Comparison of ENCODE assay signal across 21 cellular contexts in genomic region chr20:2795451-2795850, GRCh38. TPM values are rescaled to one million over a fixed set of nuclear protein-coding genes. Genes with fewer than 3 reads are reported as not detected.
DNase-seq lines count a peak whose midpoint lies in the region; ATAC-seq, FAIRE-seq and TF ChIP-seq lines count a peak whose summit lies in the region.
"Had no signal": no experiment of that assay in that cellular context is flagged by ENCODE, and none has a peak within 500 bp of the region (broad histone marks: within the 10 kb centered on the region; RNA-seq: fewer than 3 reads in every experiment).

No MANE protein-coding gene starts in this region.

- intact Hi-C loops in K562 (cut with micrococcal nuclease): no loop called here

- H3K36me3 ChIP-seq in K562 (ENCODE audit: control insufficient read depth, insufficient read depth, low read length): no peaks in the 10 kb centered on the region

- no peak for FAIRE-seq in K562 (lab: Jason Lieb, UNC)
- FAIRE-seq: D721Med had no signal

- ATAC-seq in K562: peak; percentile 74
- ATAC-seq: CD8-positive, alpha-beta T cell had no signal

- 0% methylated on average over 20 of the region's 24 CpGs for WGBS in K562 (ENCODE audit: insufficient coverage, low coverage, missing lambda C conversion rate)

- TF ChIP-seq POLR2A in K562 (conservative IDR thresholded peaks at IDR 0.05): no peak

- H3K27ac ChIP-seq in K562 (ENCODE audit: extremely low read depth, low read depth, low read length): no peak overlapping the region
- H3K27ac ChIP-seq: BLaER1 treated with 17β-estradiol and CSF1 and Interleukin-3, amounts not matched to agents 10 nM and 100 nM; HL-60 had no signal

- no peak overlapping the region for H3K4me3 ChIP-seq in K562
- H3K4me3 ChIP-seq: BLaER1 treated with 17β-estradiol and CSF1 and Interleukin-3, amounts not matched to agents 10 nM and 100 nM had no signal

- BruUV-seq in K562 (replicated peaks; lab: Mats Ljungman, UMichigan): no TSS peak

- peaks cover 2 to 25% of the 10 kb centered on the region in 2 experiments; a peak in 4 of 5 replicates for H3K4me1 ChIP-seq in K562 (replicated peaks in 1 of 2; ENCODE audit: control insufficient read depth in 2 of 2, insufficient read depth in 2 of 2, low read length in 2 of 2)

- no peaks in the 10 kb centered on the region for H3K9me1 ChIP-seq in K562 (ENCODE audit: control insufficient read depth, insufficient read depth, low read length)

- TF ChIP-seq CTCF in K562 (IDR thresholded peaks at IDR 0.05 in 2 of 3, conservative IDR thresholded peaks at IDR 0.05 in 1 of 3; ENCODE audit: insufficient read depth in 2 of 3, low read depth in 1 of 3, low read length in 3 of 3): no peak

- DNase-seq in AG20443 (ENCODE audit: low spot score) (peak; percentile 5), HuH-7 (ENCODE audit: low spot score) (peak; percentile 7), K562 (ENCODE audit: extremely low read depth in 1 of 4, low spot score in 3 of 4) (peak in 3 of 4 experiments; percentile 29 to 48 (median 45)), NOMO-1 (lab: John Stamatoyannopoulos, UW; ENCODE audit: unreplicated experiment in 2 of 2) (no peak), cerebellum (ENCODE audit: low spot score) (no peak)
- DNase-seq in activated effector memory CD4-positive, alpha-beta T cell treated with Interleukin-2 at 50 U/mL for 16 hours: no peak
- DNase-seq: CD8-positive, alpha-beta T cell; DMS79 treated with DMSO at 0.1 percent for 48 hours; HCEC 1CT; KBM-7; NCI-H1105 treated with DMSO at 0.1 percent for 48 hours; NCI-H1694; NCI-H2081 treated with DMSO at 0.1 percent for 48 hours; Right ventricle myocardium superior; SW 1271 had no signal

- no peak for TF ChIP-seq EP300 in K562 (IDR thresholded peaks at IDR 0.05; ENCODE audit: low read length)

- peak overlapping the region; percentile 14; the same call in 1 of the 2 replicates for H3K4me2 ChIP-seq in K562 (ENCODE audit: insufficient read depth, low read length)

- H4K20me1 ChIP-seq in K562 (replicated peaks; ENCODE audit: control insufficient read depth, insufficient read depth, low read length): peaks cover 12% of the 10 kb centered on the region; the same call in 1 of the 2 replicates

- H2AFZ ChIP-seq in K562 (ENCODE audit: low read depth, low read length): no peak overlapping the region

- in situ Hi-C loops in K562 (cut with MboI): no loop called here

- H3K79me2 ChIP-seq in K562 (ENCODE audit: control insufficient read depth, insufficient read depth, low read length): no peaks in the 10 kb centered on the region

- TF ChIP-seq RAD21 in K562 (CRISPR knock-in tag; conservative IDR thresholded peaks at IDR 0.05 in 1 of 2, IDR thresholded peaks at IDR 0.05 in 1 of 2): no peak

- H3K9me3 ChIP-seq in K562 (replicated peaks; ENCODE audit: control insufficient read depth, insufficient read depth, low read depth, low read length): no peaks in the 10 kb centered on the region
- H3K9me3 ChIP-seq: BLaER1 treated with 17β-estradiol and CSF1 and Interleukin-3, amounts not matched to agents 10 nM and 100 nM had no signal

- POLR2A ChIA-PET in K562 (lab: Yijun Ruan, JAX): no interaction called here

- peak overlapping the region in 1 of 2 experiments; percentile 45; a peak in 1 of 4 replicates for H3K9ac ChIP-seq in K562 (ENCODE audit: insufficient read depth in 1 of 2, low read depth in 2 of 2, low read length in 2 of 2)

- H3K27me3 ChIP-seq in K562 (ENCODE audit: control insufficient read depth in 2 of 2, insufficient read depth in 2 of 2, low read length in 2 of 2): peaks cover 15 to 60% of the 10 kb centered on the region in 2 experiments; a peak in 4 of 5 replicates
- H3K27me3 ChIP-seq: BLaER1 treated with 17β-estradiol and CSF1 and Interleukin-3, amounts not matched to agents 10 nM and 100 nM had no signal

- CTCF ChIA-PET in K562 (lab: Yijun Ruan, JAX; ENCODE audit: low intra/inter-chr PET ratio): no interaction called here

RNA-seq across cellular contexts. Expression of gene CPXM1, which starts 5.0 kb away (rescaled TPM):
- total RNA-seq in K562 (2011; cell fraction: chromatin; rRNA removed; ENCODE audit: low replicate concordance): 4.1 and 15.4 TPM in 2 replicates
- total RNA-seq in K562 (2011; cell fraction: nucleolus; rRNA removed): 6.3 and 13.0 TPM in 2 replicates
- 5.3 and 5.7 TPM in 2 replicates for total RNA-seq in K562 (2011; cell fraction: nucleoplasm; rRNA removed)
- total RNA-seq in K562 (2014; rRNA removed) (0.32 and 0.41 TPM in 2 replicates), K562 (2014; rRNA removed; fragmentation: Illumina TruSeq; extraction: Trizol) (0.07 and 0.13 TPM in 2 replicates), K562 (2015; rRNA removed; fragmentation: Illumina TruSeq; extraction: Trizol) (0.04 TPM in 1 of 2 replicates, not detected in the other), K562 (2021) (0.47 and 0.49 TPM in 2 replicates), cerebellum (19.9 TPM)
- polyA plus RNA-seq in K562 (2011; rRNA removed) (1.1 and 4.5 TPM in 2 replicates), K562 (2014; fragmentation: Illumina TruSeq; extraction: Trizol) (0.45 and 0.50 TPM in 2 replicates), K562 (2014; fragmentation: Nextera tagmentation; extraction: Ambion mirVana) (not detected), K562 (2014; rRNA removed) (0.28 and 0.37 TPM in 2 replicates)
- 3.0 and 3.8 TPM in 2 replicates for polyA plus RNA-seq in K562 (2011; cell fraction: cytosol; rRNA removed)
- polyA plus RNA-seq in K562 (2011; cell fraction: nucleus; rRNA removed): 13.5 and 29.6 TPM in 2 replicates
- polyA plus RNA-seq in K562 (2012): 0.18 and 0.86 TPM in 2 replicates
- polyA minus RNA-seq in K562 (2011; rRNA and poly(A)+ RNA removed): 0.67 and 1.1 TPM in 2 replicates
- polyA minus RNA-seq in K562 (2011; cell fraction: cytosol; rRNA and poly(A)+ RNA removed): 0.55 and 0.86 TPM in 2 replicates
- polyA minus RNA-seq in K562 (2011; cell fraction: nucleus; rRNA and poly(A)+ RNA removed): 1.1 and 3.6 TPM in 2 replicates
- total RNA-seq: HT1080, NCI-H460 had no signal

RNA-seq across cellular contexts. Expression of gene C20orf141, which starts 19.3 kb away (rescaled TPM):
- not detected in 2 replicates for total RNA-seq in K562 (2011; cell fraction: chromatin; rRNA removed; ENCODE audit: low replicate concordance)
- total RNA-seq in K562 (2011; cell fraction: nucleolus; rRNA removed): not detected in 2 replicates
- not detected in 2 replicates for total RNA-seq in K562 (2011; cell fraction: nucleoplasm; rRNA removed)
- not detected in 2 replicates for total RNA-seq in K562 (2014; rRNA removed)
- not detected in 2 replicates for total RNA-seq in K562 (2014; rRNA removed; fragmentation: Illumina TruSeq; extraction: Trizol)
- total RNA-seq in K562 (2015; rRNA removed; fragmentation: Illumina TruSeq; extraction: Trizol): not detected in 2 replicates
- not detected in 2 replicates for total RNA-seq in K562 (2021)
- polyA plus RNA-seq in K562 (2011; rRNA removed): not detected in 2 replicates
- polyA plus RNA-seq in K562 (2011; cell fraction: cytosol; rRNA removed): 0.13 TPM in 1 of 2 replicates, not detected in the other
- not detected in 2 replicates for polyA plus RNA-seq in K562 (2011; cell fraction: nucleus; rRNA removed)
- not detected in 2 replicates for polyA plus RNA-seq in K562 (2012)
- polyA plus RNA-seq in K562 (2014; fragmentation: Illumina TruSeq; extraction: Trizol): not detected in 2 replicates
- not detected for polyA plus RNA-seq in K562 (2014; fragmentation: Nextera tagmentation; extraction: Ambion mirVana)
- not detected in 2 replicates for polyA plus RNA-seq in K562 (2014; rRNA removed)
- not detected in 2 replicates for polyA minus RNA-seq in K562 (2011; rRNA and poly(A)+ RNA removed)
- polyA minus RNA-seq in K562 (2011; cell fraction: cytosol; rRNA and poly(A)+ RNA removed): not detected in 2 replicates
- not detected in 2 replicates for polyA minus RNA-seq in K562 (2011; cell fraction: nucleus; rRNA and poly(A)+ RNA removed)
- total RNA-seq in cerebellum: not detected
- total RNA-seq: A673; CD8-positive, alpha-beta T cell; NCI-H460; Right ventricle myocardium superior had no signal

RNA-seq across cellular contexts. Expression of gene TMEM239, which starts 20.7 kb away (rescaled TPM):
- total RNA-seq in K562 (2011; cell fraction: chromatin; rRNA removed; ENCODE audit: low replicate concordance): 0.21 TPM in 1 of 2 replicates, not detected in the other
- total RNA-seq in K562 (2011; cell fraction: nucleolus; rRNA removed): not detected in 2 replicates
- not detected in 2 replicates for total RNA-seq in K562 (2011; cell fraction: nucleoplasm; rRNA removed)
- total RNA-seq in K562 (2014; rRNA removed) (not detected in 2 replicates), K562 (2014; rRNA removed; fragmentation: Illumina TruSeq; extraction: Trizol) (not detected in 2 replicates), K562 (2015; rRNA removed; fragmentation: Illumina TruSeq; extraction: Trizol) (not detected in 2 replicates), K562 (2021) (not detected in 2 replicates), cerebellum (not detected)
- polyA plus RNA-seq in K562 (2011; rRNA removed) (not detected in 2 replicates), K562 (2014; fragmentation: Illumina TruSeq; extraction: Trizol) (not detected in 2 replicates), K562 (2014; fragmentation: Nextera tagmentation; extraction: Ambion mirVana) (not detected), K562 (2014; rRNA removed) (not detected in 2 replicates)
- polyA plus RNA-seq in K562 (2011; cell fraction: cytosol; rRNA removed): not detected in 2 replicates
- polyA plus RNA-seq in K562 (2011; cell fraction: nucleus; rRNA removed): not detected in 2 replicates
- not detected in 2 replicates for polyA plus RNA-seq in K562 (2012)
- not detected in 2 replicates for polyA minus RNA-seq in K562 (2011; rRNA and poly(A)+ RNA removed)
- polyA minus RNA-seq in K562 (2011; cell fraction: cytosol; rRNA and poly(A)+ RNA removed): not detected in 2 replicates
- not detected in 2 replicates for polyA minus RNA-seq in K562 (2011; cell fraction: nucleus; rRNA and poly(A)+ RNA removed)
- total RNA-seq: A673; CD8-positive, alpha-beta T cell; HT1080; NCI-H460; Right ventricle myocardium superior had no signal

RNA-seq across cellular contexts. Expression of gene PCED1A, which starts 45.0 kb away (rescaled TPM):
- total RNA-seq in K562 (2011; cell fraction: chromatin; rRNA removed; ENCODE audit: low replicate concordance): 10.2 and 20.9 TPM in 2 replicates
- 24.3 and 24.6 TPM in 2 replicates for total RNA-seq in K562 (2011; cell fraction: nucleolus; rRNA removed)
- total RNA-seq in K562 (2011; cell fraction: nucleoplasm; rRNA removed): 14.3 and 20.0 TPM in 2 replicates
- 6.2 and 6.4 TPM in 2 replicates for total RNA-seq in K562 (2014; rRNA removed)
- total RNA-seq in K562 (2014; rRNA removed; fragmentation: Illumina TruSeq; extraction: Trizol): 1.5 and 2.0 TPM in 2 replicates
- 2.4 and 2.9 TPM in 2 replicates for total RNA-seq in K562 (2015; rRNA removed; fragmentation: Illumina TruSeq; extraction: Trizol)
- 8.9 and 9.4 TPM in 2 replicates for total RNA-seq in K562 (2021)
- 7.4 and 20.2 TPM in 2 replicates for polyA plus RNA-seq in K562 (2011; rRNA removed)
- 12.4 and 18.8 TPM in 2 replicates for polyA plus RNA-seq in K562 (2011; cell fraction: cytosol; rRNA removed)
- 117 and 147 TPM in 2 replicates for polyA plus RNA-seq in K562 (2011; cell fraction: nucleus; rRNA removed)
- 8.6 and 18.7 TPM in 2 replicates for polyA plus RNA-seq in K562 (2012)
- 4.3 and 5.9 TPM in 2 replicates for polyA plus RNA-seq in K562 (2014; fragmentation: Illumina TruSeq; extraction: Trizol)
- polyA plus RNA-seq in K562 (2014; fragmentation: Nextera tagmentation; extraction: Ambion mirVana): 1 to 10 TPM; 1.6 to 3.2 TPM
- polyA plus RNA-seq in K562 (2014; rRNA removed): 11.5 and 12.5 TPM in 2 replicates
- 0.60 and 1.3 TPM in 2 replicates for polyA minus RNA-seq in K562 (2011; rRNA and poly(A)+ RNA removed)
- polyA minus RNA-seq in K562 (2011; cell fraction: cytosol; rRNA and poly(A)+ RNA removed): 2.9 and 10.5 TPM in 2 replicates
- polyA minus RNA-seq in K562 (2011; cell fraction: nucleus; rRNA and poly(A)+ RNA removed): 17.8 and 20.9 TPM in 2 replicates
- 20.0 TPM for total RNA-seq in cerebellum

RNA-seq across cellular contexts. Expression of gene VPS16, which starts 45.1 kb away (rescaled TPM):
- total RNA-seq in K562 (2011; cell fraction: chromatin; rRNA removed; ENCODE audit: low replicate concordance): 27.2 and 64.0 TPM in 2 replicates
- total RNA-seq in K562 (2011; cell fraction: nucleolus; rRNA removed): 34.3 and 43.7 TPM in 2 replicates
- total RNA-seq in K562 (2011; cell fraction: nucleoplasm; rRNA removed): 23.7 and 26.5 TPM in 2 replicates
- total RNA-seq in K562 (2014; rRNA removed) (16.7 and 18.7 TPM in 2 replicates), K562 (2014; rRNA removed; fragmentation: Illumina TruSeq; extraction: Trizol) (7.0 and 11.3 TPM in 2 replicates), K562 (2015; rRNA removed; fragmentation: Illumina TruSeq; extraction: Trizol) (13.8 and 15.3 TPM in 2 replicates), K562 (2021) (22.4 and 24.7 TPM in 2 replicates), cerebellum (32.6 TPM)
- polyA plus RNA-seq in K562 (2011; rRNA removed) (18.0 and 35.5 TPM in 2 replicates), K562 (2014; fragmentation: Illumina TruSeq; extraction: Trizol) (14.0 and 15.4 TPM in 2 replicates), K562 (2014; fragmentation: Nextera tagmentation; extraction: Ambion mirVana) (10 to 100 TPM in 1 of 2 experiments, 1 to 10 TPM in 1; 6.8 to 10.2 TPM), K562 (2014; rRNA removed) (19.2 and 19.6 TPM in 2 replicates)
- 25.3 and 30.6 TPM in 2 replicates for polyA plus RNA-seq in K562 (2011; cell fraction: cytosol; rRNA removed)
- 115 and 170 TPM in 2 replicates for polyA plus RNA-seq in K562 (2011; cell fraction: nucleus; rRNA removed)
- polyA plus RNA-seq in K562 (2012): 18.7 and 36.5 TPM in 2 replicates
- polyA minus RNA-seq in K562 (2011; rRNA and poly(A)+ RNA removed): 18.7 and 22.6 TPM in 2 replicates
- 15.3 and 31.1 TPM in 2 replicates for polyA minus RNA-seq in K562 (2011; cell fraction: cytosol; rRNA and poly(A)+ RNA removed)
- polyA minus RNA-seq in K562 (2011; cell fraction: nucleus; rRNA and poly(A)+ RNA removed): 24.4 and 39.9 TPM in 2 replicates

Comparison
In these comparisons a context has a peak if more than half of its experiments do, and no peak if none do; other contexts are left out.
1. DNase-seq: peak in AG20443 (single experiment), HuH-7 (single experiment) and K562 (3 of 4); none in NOMO-1 (0 of 2), activated effector memory CD4-positive, alpha-beta T cell treated with Interleukin-2 at 50 U/mL for 16 hours (single experiment) and cerebellum (single experiment).